In genomic region chr6:30325873-30326445, GRCh38 we compare ENCODE assay signal across 8 cellular contexts. TPM values are rescaled to one million over a fixed set of nuclear protein-coding genes. Genes with fewer than 3 reads are reported as not detected.
DNase-seq lines count a peak whose midpoint lies in the region; ATAC-seq and TF ChIP-seq lines count a peak whose summit lies in the region.

No MANE protein-coding gene starts in this region.

- peak overlapping the region; percentile 96 to 98 for H3K27ac ChIP-seq in esophagus (ENCODE audit: low read depth in 2 of 2, low read length in 1 of 2)

- POLR2A ChIA-PET in activated CD4-positive, alpha-beta memory T cell treated with anti-CD3 and anti-CD28 coated beads, Interleukin-2, amount 10 ng/mL, durations not matched to agents 7 days and 5 days (lab: Charles Lee), result interaction anchor here (0.6 to 4.0 kb wide), 30 partner anchors 9 to 1403 kb away, joined by 3 to 49 read pairs (median 4); partner anchors contain the start of genes MDC1, MRPS18B, POLR1H and PPP1R10

- CTCF ChIA-PET in activated CD4-positive, alpha-beta memory T cell treated with anti-CD3 and anti-CD28 coated beads, Interleukin-2, amount 10 ng/mL, durations not matched to agents 7 days and 5 days (lab: Charles Lee), result interaction anchor here (0.9 to 1.7 kb wide), 8 partner anchors 33 to 219 kb away, joined by 3 to 8 read pairs (median 4); no protein-coding TSS in a partner anchor

- H3K4me1 ChIP-seq in esophagus (ENCODE audit: control insufficient read depth in 2 of 2, insufficient read depth in 2 of 2, low read length in 1 of 2), result peaks cover 0 to 7% of the 10 kb centered on the region in 2 donors

- H3K4me1 Mint-ChIP-seq in activated CD4-positive, alpha-beta memory T cell treated with anti-CD3 and anti-CD28 coated beads, Interleukin-2, amount 10 ng/mL, durations not matched to agents 7 days and 5 days, result peaks cover 62% of the 10 kb centered on the region
- H3K4me1 Mint-ChIP-seq in neural crest cell, result peaks cover 48% of the 10 kb centered on the region

- peak; percentile 38 for ATAC-seq in HG03066 (IDR thresholded peaks at IDR 0.05; ENCODE audit: low read depth, unreplicated experiment)

- 0% methylated on average over 23 to 25 of the region's 25 CpGs for WGBS in esophagus, 2 donors

- no peaks in the 10 kb centered on the region for H3K9me3 Mint-ChIP-seq in activated CD4-positive, alpha-beta memory T cell treated with anti-CD3 and anti-CD28 coated beads, Interleukin-2, amount 10 ng/mL, durations not matched to agents 7 days and 5 days
- no peaks in the 10 kb centered on the region for H3K9me3 Mint-ChIP-seq in neural crest cell

- H3K27me3 ChIP-seq in esophagus (ENCODE audit: control insufficient read depth in 1 of 2, insufficient read depth in 2 of 2, low read length in 2 of 2), result no peaks in the 10 kb centered on the region

- no peaks in the 10 kb centered on the region for H3K27me3 Mint-ChIP-seq in activated CD4-positive, alpha-beta memory T cell treated with anti-CD3 and anti-CD28 coated beads, Interleukin-2, amount 10 ng/mL, durations not matched to agents 7 days and 5 days
- H3K27me3 Mint-ChIP-seq in neural crest cell (ENCODE audit: low read depth), result no peaks in the 10 kb centered on the region

- no peaks in the 10 kb centered on the region for H3K9me3 ChIP-seq in esophagus (ENCODE audit: control insufficient read depth in 2 of 2, insufficient read depth in 1 of 2, low read depth in 1 of 2, low read length in 1 of 2)

- peak overlapping the region; percentile 99 for H3K27ac Mint-ChIP-seq in activated CD4-positive, alpha-beta memory T cell treated with anti-CD3 and anti-CD28 coated beads, Interleukin-2, amount 10 ng/mL, durations not matched to agents 7 days and 5 days
- peak overlapping the region; percentile 99 for H3K27ac Mint-ChIP-seq in neural crest cell (ENCODE audit: unreplicated experiment)

- DNase-seq in NCI-H2081 (lab: John Stamatoyannopoulos, UW) (peak; percentile 64 to 81), NCI-H2081 treated with DMSO at 0.1 percent for 48 hours (lab: John Stamatoyannopoulos, UW) (no peak), NCI-H446 treated with DMSO at 0.1 percent for 48 hours (lab: John Stamatoyannopoulos, UW) (peak; percentile 65), neural crest cell (ENCODE audit: low read depth, low spot score) (no peak), superior temporal gyrus (ENCODE audit: extremely low spot score) (peak; percentile 85)
- DNase-seq in activated CD4-positive, alpha-beta memory T cell treated with anti-CD3 and anti-CD28 coated beads, Interleukin-2, amount 10 ng/mL, durations not matched to agents 7 days and 5 days, result peak; percentile 82

- H3K36me3 ChIP-seq in esophagus (ENCODE audit: control insufficient read depth in 2 of 2, insufficient read depth in 2 of 2, low read length in 1 of 2), result peaks cover 3 to 10% of the 10 kb centered on the region in 2 donors

- TF ChIP-seq CTCF in neural crest cell (conservative IDR thresholded peaks at IDR 0.05), result no peak

- peak overlapping the region; percentile 75 to 96 for H3K4me3 ChIP-seq in esophagus (ENCODE audit: low read depth in 1 of 2, low read length in 2 of 2)

- H3K36me3 Mint-ChIP-seq in activated CD4-positive, alpha-beta memory T cell treated with anti-CD3 and anti-CD28 coated beads, Interleukin-2, amount 10 ng/mL, durations not matched to agents 7 days and 5 days (ENCODE audit: low read depth), result peaks cover 41% of the 10 kb centered on the region
- H3K36me3 Mint-ChIP-seq in neural crest cell (ENCODE audit: low read depth), result peaks cover 3% of the 10 kb centered on the region

- peak overlapping the region; percentile 92 for H3K4me3 Mint-ChIP-seq in activated CD4-positive, alpha-beta memory T cell treated with anti-CD3 and anti-CD28 coated beads, Interleukin-2, amount 10 ng/mL, durations not matched to agents 7 days and 5 days
- peak overlapping the region; percentile 97 for H3K4me3 Mint-ChIP-seq in neural crest cell

RNA-seq across cellular contexts. Expression of gene TRIM39, which starts 0.8 kb away (rescaled TPM):
- total RNA-seq in activated CD4-positive, alpha-beta memory T cell treated with anti-CD3 and anti-CD28 coated beads, Interleukin-2, amount 10 ng/mL, durations not matched to agents 7 days and 5 days, result 10 to 100 TPM; 15.1 to 15.6 TPM
- 10 to 100 TPM; 11.9 to 12.1 TPM for polyA plus RNA-seq in esophagus
- 13.9 and 14.5 TPM in 2 replicates for total RNA-seq in neural crest cell

RNA-seq across cellular contexts. Expression of gene RPP21, which starts 19.0 kb away (rescaled TPM):
- total RNA-seq in activated CD4-positive, alpha-beta memory T cell treated with anti-CD3 and anti-CD28 coated beads, Interleukin-2, amount 10 ng/mL, durations not matched to agents 7 days and 5 days, result 10 to 100 TPM; 34.2 to 35.7 TPM
- 100 to 1,000 TPM; 123 to 172 TPM for polyA plus RNA-seq in esophagus
- 60.6 and 64.8 TPM in 2 replicates for total RNA-seq in neural crest cell

Comparison
In these comparisons a context has a peak if more than half of its experiments do, and no peak if none do; other contexts are left out.
1. DNase-seq: peak in NCI-H2081 (2 of 2), NCI-H446 treated with DMSO at 0.1 percent for 48 hours (single experiment), activated CD4-positive, alpha-beta memory T cell treated with anti-CD3 and anti-CD28 coated beads, Interleukin-2, amount 10 ng/mL, durations not matched to agents 7 days and 5 days (single experiment) and superior temporal gyrus (single experiment); none in NCI-H2081 treated with DMSO at 0.1 percent for 48 hours (single experiment) and neural crest cell (single experiment).